Comparison of ENCODE assay signal across 28 cellular contexts in the genomic region with DNA sequence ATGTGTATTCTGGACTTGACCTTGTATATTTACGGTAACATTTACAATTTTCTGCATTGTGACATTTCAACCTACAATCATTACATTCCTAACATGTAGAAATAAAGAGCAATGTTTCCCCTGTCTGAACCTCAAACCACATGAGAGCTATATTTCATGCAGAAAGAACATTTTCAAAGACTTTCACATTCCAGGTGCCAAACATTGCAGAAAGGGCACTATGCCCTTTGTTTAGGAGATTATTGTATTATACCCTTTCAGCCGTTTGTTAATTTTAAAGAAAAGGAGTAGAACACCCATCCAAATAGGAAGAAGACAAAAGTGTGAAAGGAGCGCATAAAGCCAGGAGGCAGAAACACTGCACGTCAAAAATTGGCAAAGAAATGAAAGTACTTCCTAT.
"Had no signal": no experiment of that assay in that cellular context is flagged by ENCODE, and none has a peak within 500 bp of the region (broad histone marks: within the 10 kb centered on the region; RNA-seq: fewer than 3 reads in every experiment).

No MANE protein-coding gene starts in this region.

- H3K4me3 ChIP-seq: body of pancreas, colonic mucosa, gastrocnemius medialis, hepatocyte, ovary, prostate gland, stomach, tibial artery, upper lobe of right lung had no signal

- H3K27me3 Mint-ChIP-seq: activated CD4-positive, alpha-beta memory T cell treated with anti-CD3 and anti-CD28 coated beads, Interleukin-2, amount 10 ng/mL, durations not matched to agents 7 days and 5 days; activated CD4-positive, alpha-beta T cell treated with anti-CD3 and anti-CD28 coated beads, Interleukin-2, amount 10 ng/mL, durations not matched to agents 24 days and 14 days; activated naive CD4-positive, alpha-beta T cell treated with anti-CD3 and anti-CD28 coated beads, Interleukin-2, amount 10 ng/mL, durations not matched to agents 7 days and 5 days; activated naive CD8-positive, alpha-beta T cell treated with anti-CD3 and anti-CD28 coated beads, Interleukin-2, amount 10 ng/mL, durations not matched to agents 7 days and 5 days; stimulated activated naive B cell treated with anti-CD40 and anti-IgM and Interleukin-4, amounts not matched to agents 10 μg/mL and 1 μg/mL and 100 μg/mL, for 72 hours had no signal

- DNase-seq: activated CD4-positive, alpha-beta memory T cell treated with anti-CD3 and anti-CD28 coated beads, Interleukin-2, amount 10 ng/mL, durations not matched to agents 7 days and 5 days; activated CD4-positive, alpha-beta T cell treated with anti-CD3 and anti-CD28 coated beads, Interleukin-2, amount 10 ng/mL, durations not matched to agents 24 days and 14 days; activated CD4-positive, CD25-positive, alpha-beta regulatory T cell treated with anti-CD3 and anti-CD28 coated beads, Interleukin-2, amount 50 U/mL, for 72 hours; activated CD8-positive, alpha-beta memory T cell treated with anti-CD3 and anti-CD28 coated beads, Interleukin-2, amount 50 U/mL, for 48 hours; activated gamma-delta T cell; activated naive CD4-positive, alpha-beta T cell treated with anti-CD3 and anti-CD28 coated beads, Interleukin-2, amount 10 ng/mL, durations not matched to agents 7 days and 5 days; activated naive CD8-positive, alpha-beta T cell treated with anti-CD3 and anti-CD28 coated beads, Interleukin-2, amount 10 ng/mL, durations not matched to agents 7 days and 5 days; activated T-cell treated with anti-CD3 and anti-CD28 coated beads, Interleukin-2, amount 50 U/mL, for 24 hours; amygdala; body of pancreas; colonic mucosa; effector CD8-positive, alpha-beta T cell; gastrocnemius medialis; left colon; mammary epithelial cell; naive thymus-derived CD4-positive, alpha-beta T cell; ovary; right cardiac atrium; stimulated activated CD4-positive, alpha-beta T cell treated with anti-CD3 and anti-CD28 coated beads, Interleukin-15, amount 100 ng/mL, for 24 hours; stimulated activated CD4-positive, alpha-beta T cell treated with anti-CD3 and anti-CD28 coated beads, Interleukin-2, amount 100 ng/mL, for 24 hours; stimulated activated naive B cell treated with anti-CD40 and anti-IgM and Interleukin-4, amounts not matched to agents 10 μg/mL and 1 μg/mL and 100 μg/mL, for 72 hours; stomach; T-helper 2 cell; tibial artery; upper lobe of right lung had no signal

- H3K4me1 Mint-ChIP-seq: activated CD4-positive, alpha-beta memory T cell treated with anti-CD3 and anti-CD28 coated beads, Interleukin-2, amount 10 ng/mL, durations not matched to agents 7 days and 5 days; activated CD4-positive, alpha-beta T cell treated with anti-CD3 and anti-CD28 coated beads, Interleukin-2, amount 10 ng/mL, durations not matched to agents 24 days and 14 days; activated naive CD4-positive, alpha-beta T cell treated with anti-CD3 and anti-CD28 coated beads, Interleukin-2, amount 10 ng/mL, durations not matched to agents 7 days and 5 days; activated naive CD8-positive, alpha-beta T cell treated with anti-CD3 and anti-CD28 coated beads, Interleukin-2, amount 10 ng/mL, durations not matched to agents 7 days and 5 days; naive thymus-derived CD4-positive, alpha-beta T cell; stimulated activated naive B cell treated with anti-CD40 and anti-IgM and Interleukin-4, amounts not matched to agents 10 μg/mL and 1 μg/mL and 100 μg/mL, for 72 hours had no signal

- H3K4me3 Mint-ChIP-seq: activated CD4-positive, alpha-beta memory T cell treated with anti-CD3 and anti-CD28 coated beads, Interleukin-2, amount 10 ng/mL, durations not matched to agents 7 days and 5 days; activated CD4-positive, alpha-beta T cell treated with anti-CD3 and anti-CD28 coated beads, Interleukin-2, amount 10 ng/mL, durations not matched to agents 24 days and 14 days; activated naive CD4-positive, alpha-beta T cell treated with anti-CD3 and anti-CD28 coated beads, Interleukin-2, amount 10 ng/mL, durations not matched to agents 7 days and 5 days; activated naive CD8-positive, alpha-beta T cell treated with anti-CD3 and anti-CD28 coated beads, Interleukin-2, amount 10 ng/mL, durations not matched to agents 7 days and 5 days; activated T-cell treated with anti-CD3 and anti-CD28 coated beads, Interleukin-2, amount 50 U/mL, for 24 hours; mesothelial cell of epicardium; naive thymus-derived CD4-positive, alpha-beta T cell; stimulated activated naive B cell treated with anti-CD40 and anti-IgM and Interleukin-4, amounts not matched to agents 10 μg/mL and 1 μg/mL and 100 μg/mL, for 72 hours had no signal

- H3K27ac Mint-ChIP-seq: activated CD4-positive, alpha-beta memory T cell treated with anti-CD3 and anti-CD28 coated beads, Interleukin-2, amount 10 ng/mL, durations not matched to agents 7 days and 5 days; activated CD4-positive, alpha-beta T cell treated with anti-CD3 and anti-CD28 coated beads, Interleukin-2, amount 10 ng/mL, durations not matched to agents 24 days and 14 days; activated naive CD4-positive, alpha-beta T cell treated with anti-CD3 and anti-CD28 coated beads, Interleukin-2, amount 10 ng/mL, durations not matched to agents 7 days and 5 days; activated naive CD8-positive, alpha-beta T cell treated with anti-CD3 and anti-CD28 coated beads, Interleukin-2, amount 10 ng/mL, durations not matched to agents 7 days and 5 days; activated T-cell treated with anti-CD3 and anti-CD28 coated beads, Interleukin-2, amount 50 U/mL, for 24 hours; mesothelial cell of epicardium; naive thymus-derived CD4-positive, alpha-beta T cell; stimulated activated naive B cell treated with anti-CD40 and anti-IgM and Interleukin-4, amounts not matched to agents 10 μg/mL and 1 μg/mL and 100 μg/mL, for 72 hours had no signal

- H3K36me3 Mint-ChIP-seq: activated naive CD4-positive, alpha-beta T cell treated with anti-CD3 and anti-CD28 coated beads, Interleukin-2, amount 10 ng/mL, durations not matched to agents 7 days and 5 days; activated naive CD8-positive, alpha-beta T cell treated with anti-CD3 and anti-CD28 coated beads, Interleukin-2, amount 10 ng/mL, durations not matched to agents 7 days and 5 days; mesothelial cell of epicardium; naive thymus-derived CD4-positive, alpha-beta T cell; stimulated activated naive B cell treated with anti-CD40 and anti-IgM and Interleukin-4, amounts not matched to agents 10 μg/mL and 1 μg/mL and 100 μg/mL, for 72 hours had no signal

- H3K9me3 Mint-ChIP-seq: activated CD4-positive, alpha-beta memory T cell treated with anti-CD3 and anti-CD28 coated beads, Interleukin-2, amount 10 ng/mL, durations not matched to agents 7 days and 5 days; activated CD4-positive, alpha-beta T cell treated with anti-CD3 and anti-CD28 coated beads, Interleukin-2, amount 10 ng/mL, durations not matched to agents 24 days and 14 days; activated naive CD4-positive, alpha-beta T cell treated with anti-CD3 and anti-CD28 coated beads, Interleukin-2, amount 10 ng/mL, durations not matched to agents 7 days and 5 days; activated naive CD8-positive, alpha-beta T cell treated with anti-CD3 and anti-CD28 coated beads, Interleukin-2, amount 10 ng/mL, durations not matched to agents 7 days and 5 days; activated T-cell treated with anti-CD3 and anti-CD28 coated beads, Interleukin-2, amount 50 U/mL, for 24 hours; stimulated activated naive B cell treated with anti-CD40 and anti-IgM and Interleukin-4, amounts not matched to agents 10 μg/mL and 1 μg/mL and 100 μg/mL, for 72 hours had no signal

- ATAC-seq: body of pancreas; gastrocnemius medialis; left colon; naive thymus-derived CD4-positive, alpha-beta T cell; right cardiac atrium; stimulated activated naive B cell treated with anti-CD40 and anti-IgM and Interleukin-4, amounts not matched to agents 10 μg/mL and 1 μg/mL and 100 μg/mL, for 72 hours; upper lobe of right lung had no signal
